8 cellular contexts compared by ENCODE assay signal in genomic region chr20:5127204-5127858, GRCh38. TPM values are rescaled to one million over a fixed set of nuclear protein-coding genes. Genes with fewer than 3 reads are reported as not detected.
A peak's percentile ranks its signal among the peaks of the same experiment; 100 is the strongest.
DNase-seq lines count a peak whose midpoint lies in the region; ATAC-seq and TF ChIP-seq lines count a peak whose summit lies in the region.

No MANE protein-coding gene starts in this region.

- no peaks in the 10 kb centered on the region for H3K27me3 ChIP-seq in brain microvascular endothelial cell (replicated peaks)

- peak overlapping the region; percentile 89 to 94 (median 91) for H3K4me3 Mint-ChIP-seq in immature natural killer cell

- in situ Hi-C loops in brain microvascular endothelial cell (cut with HindIII; ENCODE audit: low pct_ligation_motif_present, low sequenced_read_pairs): no loop called here

- peak; percentile 27 for ATAC-seq in HG02678 (IDR thresholded peaks at IDR 0.05; ENCODE audit: unreplicated experiment)

- DNase-seq in NCI-H146 treated with DMSO at 0.1 percent for 48 hours (lab: John Stamatoyannopoulos, UW; ENCODE audit: unreplicated experiment) (peak; percentile 67), UCSD-AML1 (lab: John Stamatoyannopoulos, UW; ENCODE audit: unreplicated experiment) (peak; percentile 64), brain microvascular endothelial cell (no peak), immature natural killer cell (peak; percentile 64 to 70 (median 69)), posterior vena cava (ENCODE audit: low spot score) (no peak)
- peak; percentile 31 to 39 for DNase-seq in stimulated activated CD4-positive, alpha-beta T cell treated with anti-CD3 and anti-CD28 coated beads, Interleukin-15, amount 100 ng/mL, for 1 hour (ENCODE audit: low read depth in 1 of 2, low spot score in 1 of 2)

- H3K27me3 Mint-ChIP-seq in immature natural killer cell (ENCODE audit: low read depth in 3 of 3): peaks cover 1 to 6% (median 5%) of the 10 kb centered on the region in 3 donors

- H3K36me3 ChIP-seq in brain microvascular endothelial cell (replicated peaks): no peaks in the 10 kb centered on the region

- peak overlapping the region; percentile 79 for H3K4me3 ChIP-seq in brain microvascular endothelial cell (ENCODE audit: low read depth, low read length)

- H3K27ac ChIP-seq in brain microvascular endothelial cell: peak overlapping the region; percentile 57

- peaks cover 36 to 39% of the 10 kb centered on the region in 2 donors for H3K4me1 Mint-ChIP-seq in immature natural killer cell

- TF ChIP-seq POLR2A in GM15510 (IDR thresholded peaks at IDR 0.05; ENCODE audit: borderline replicate concordance, extremely low read depth, insufficient read length): peak; percentile 32

- no peaks in the 10 kb centered on the region for H3K36me3 Mint-ChIP-seq in immature natural killer cell

- intact Hi-C loops in posterior vena cava (cut with DNase I): loop anchor here (5.0 kb wide), 1 partner anchor 65 kb away; no protein-coding TSS in a partner anchor

- H3K9me3 Mint-ChIP-seq in immature natural killer cell: no peaks in the 10 kb centered on the region

- peak overlapping the region; percentile 90 to 97 (median 94) for H3K27ac Mint-ChIP-seq in immature natural killer cell

- no peak for TF ChIP-seq CTCF in brain microvascular endothelial cell (IDR thresholded peaks at IDR 0.05; ENCODE audit: low read depth, low read length, missing control alignments)

RNA-seq across cellular contexts. Expression of gene CDS2, which starts 0.5 kb away (rescaled TPM):
- polyA plus RNA-seq in immature natural killer cell: 10 to 100 TPM; 50.1 to 61.1 (median 54.8) TPM
- 10 to 100 TPM; 53.3 to 80.7 TPM for total RNA-seq in posterior vena cava

RNA-seq across cellular contexts. Expression of gene PCNA, which starts 7.6 kb away (rescaled TPM):
- polyA plus RNA-seq in immature natural killer cell: 10 to 100 TPM; 63.3 to 86.5 (median 76.4) TPM
- total RNA-seq in posterior vena cava: 10 to 100 TPM; 24.5 to 30.3 TPM

RNA-seq across cellular contexts. Expression of gene TMEM230, which starts 14.5 kb away (rescaled TPM):
- 100 to 1,000 TPM; 224 to 275 (median 239) TPM for polyA plus RNA-seq in immature natural killer cell
- 100 to 1,000 TPM; 104 to 116 TPM for total RNA-seq in posterior vena cava

Comparison
In these comparisons a context has a peak if more than half of its experiments do, and no peak if none do; other contexts are left out.
1. DNase-seq: peak in NCI-H146 treated with DMSO at 0.1 percent for 48 hours (single experiment), UCSD-AML1 (single experiment), immature natural killer cell (3 of 3) and stimulated activated CD4-positive, alpha-beta T cell treated with anti-CD3 and anti-CD28 coated beads, Interleukin-15, amount 100 ng/mL, for 1 hour (2 of 2); none in brain microvascular endothelial cell (single experiment) and posterior vena cava (single experiment).